ENCODE assay signal across 1 cellular context in the genomic region with DNA sequence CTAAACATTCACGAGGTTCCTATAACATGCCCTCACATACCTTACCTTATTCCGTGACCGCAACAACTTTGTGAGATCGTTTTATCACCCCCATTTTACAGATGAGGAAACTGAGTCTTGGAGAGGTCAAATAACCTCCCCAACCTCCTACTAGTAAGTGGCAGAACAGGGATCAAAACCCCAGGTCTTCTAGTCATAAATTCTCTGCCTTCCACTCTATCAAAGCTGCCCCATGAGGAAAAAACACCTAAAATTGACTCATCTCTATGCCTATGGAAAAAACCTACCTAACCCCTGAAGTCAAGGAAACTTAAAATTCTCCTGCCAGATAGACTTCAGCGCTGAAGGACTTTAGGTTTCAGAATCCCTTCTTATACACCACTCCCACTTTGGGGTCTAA.
TF ChIP-seq lines count a peak whose summit lies in the region.

No MANE protein-coding gene starts in this region.

TF ChIP-seq in SK-N-SH, 30 proteins besides CTCF, POLR2A, EP300 and RAD21 (continued from another document):
- TF ChIP-seq, protein P1, sequence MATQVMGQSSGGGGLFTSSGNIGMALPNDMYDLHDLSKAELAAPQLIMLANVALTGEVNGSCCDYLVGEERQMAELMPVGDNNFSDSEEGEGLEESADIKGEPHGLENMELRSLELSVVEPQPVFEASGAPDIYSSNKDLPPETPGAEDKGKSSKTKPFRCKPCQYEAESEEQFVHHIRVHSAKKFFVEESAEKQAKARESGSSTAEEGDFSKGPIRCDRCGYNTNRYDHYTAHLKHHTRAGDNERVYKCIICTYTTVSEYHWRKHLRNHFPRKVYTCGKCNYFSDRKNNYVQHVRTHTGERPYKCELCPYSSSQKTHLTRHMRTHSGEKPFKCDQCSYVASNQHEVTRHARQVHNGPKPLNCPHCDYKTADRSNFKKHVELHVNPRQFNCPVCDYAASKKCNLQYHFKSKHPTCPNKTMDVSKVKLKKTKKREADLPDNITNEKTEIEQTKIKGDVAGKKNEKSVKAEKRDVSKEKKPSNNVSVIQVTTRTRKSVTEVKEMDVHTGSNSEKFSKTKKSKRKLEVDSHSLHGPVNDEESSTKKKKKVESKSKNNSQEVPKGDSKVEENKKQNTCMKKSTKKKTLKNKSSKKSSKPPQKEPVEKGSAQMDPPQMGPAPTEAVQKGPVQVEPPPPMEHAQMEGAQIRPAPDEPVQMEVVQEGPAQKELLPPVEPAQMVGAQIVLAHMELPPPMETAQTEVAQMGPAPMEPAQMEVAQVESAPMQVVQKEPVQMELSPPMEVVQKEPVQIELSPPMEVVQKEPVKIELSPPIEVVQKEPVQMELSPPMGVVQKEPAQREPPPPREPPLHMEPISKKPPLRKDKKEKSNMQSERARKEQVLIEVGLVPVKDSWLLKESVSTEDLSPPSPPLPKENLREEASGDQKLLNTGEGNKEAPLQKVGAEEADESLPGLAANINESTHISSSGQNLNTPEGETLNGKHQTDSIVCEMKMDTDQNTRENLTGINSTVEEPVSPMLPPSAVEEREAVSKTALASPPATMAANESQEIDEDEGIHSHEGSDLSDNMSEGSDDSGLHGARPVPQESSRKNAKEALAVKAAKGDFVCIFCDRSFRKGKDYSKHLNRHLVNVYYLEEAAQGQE (IDR thresholded peaks at IDR 0.05; ENCODE audit: low read depth, low read length), result no peak
- no peak for TF ChIP-seq TEAD4 (IDR thresholded peaks at IDR 0.05; ENCODE audit: borderline replicate concordance, insufficient read depth)
- TF ChIP-seq EZH2phosphoT487 (IDR thresholded peaks at IDR 0.05; ENCODE audit: borderline replicate concordance, low read depth), result no peak
- TF ChIP-seq TCF12 (IDR thresholded peaks at IDR 0.05), result no peak
